ENCODE assay signal across 1 cellular context in the genomic region with DNA sequence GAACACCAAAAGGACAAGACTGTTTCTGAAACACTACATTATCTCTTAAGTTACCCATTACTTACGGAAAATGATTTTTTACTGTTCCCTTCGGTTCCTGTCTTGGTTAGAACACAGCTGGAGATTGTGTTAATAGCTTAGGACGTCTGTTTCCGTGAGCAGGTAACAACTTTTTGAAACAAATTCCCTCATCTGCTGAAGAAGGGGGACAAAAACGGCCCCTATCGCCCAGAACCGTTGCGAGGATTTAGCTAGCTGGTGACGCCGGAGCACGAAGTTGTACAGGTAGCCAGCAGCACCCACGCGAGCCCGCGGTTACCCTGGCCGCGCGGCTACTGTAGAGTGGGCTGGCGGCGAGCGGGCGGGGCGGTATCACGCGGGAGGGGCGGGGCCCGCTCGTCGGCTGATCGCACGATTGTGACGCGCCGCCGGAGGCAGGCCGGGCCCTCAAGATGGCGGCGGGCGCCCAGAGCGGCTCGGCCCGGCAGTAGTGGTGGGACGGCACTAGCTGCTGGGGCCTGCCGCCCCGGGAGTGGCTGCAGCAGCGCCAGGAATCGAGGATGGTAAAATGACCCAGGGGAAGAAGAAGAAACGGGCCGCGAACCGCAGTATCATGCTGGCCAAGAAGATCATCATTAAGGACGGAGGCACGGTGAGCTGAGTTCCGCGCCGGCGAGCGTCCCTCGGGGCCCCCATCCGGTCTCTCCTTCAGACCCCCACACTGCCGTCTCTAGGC.
TF ChIP-seq lines count a peak whose summit lies in the region.

No MANE protein-coding gene starts in this region.

TF ChIP-seq in GM12878, 131 proteins besides CTCF, POLR2A, EP300 and RAD21 (continued from another document and continues in another):
- peak; percentile 68 for TF ChIP-seq MXI1 (IDR thresholded peaks at IDR 0.05; ENCODE audit: low read depth, low read length)
- no peak for TF ChIP-seq KAT2A (conservative IDR thresholded peaks at IDR 0.05; ENCODE audit: control insufficient read depth, low read depth, low read length)
- TF ChIP-seq, protein P1, sequence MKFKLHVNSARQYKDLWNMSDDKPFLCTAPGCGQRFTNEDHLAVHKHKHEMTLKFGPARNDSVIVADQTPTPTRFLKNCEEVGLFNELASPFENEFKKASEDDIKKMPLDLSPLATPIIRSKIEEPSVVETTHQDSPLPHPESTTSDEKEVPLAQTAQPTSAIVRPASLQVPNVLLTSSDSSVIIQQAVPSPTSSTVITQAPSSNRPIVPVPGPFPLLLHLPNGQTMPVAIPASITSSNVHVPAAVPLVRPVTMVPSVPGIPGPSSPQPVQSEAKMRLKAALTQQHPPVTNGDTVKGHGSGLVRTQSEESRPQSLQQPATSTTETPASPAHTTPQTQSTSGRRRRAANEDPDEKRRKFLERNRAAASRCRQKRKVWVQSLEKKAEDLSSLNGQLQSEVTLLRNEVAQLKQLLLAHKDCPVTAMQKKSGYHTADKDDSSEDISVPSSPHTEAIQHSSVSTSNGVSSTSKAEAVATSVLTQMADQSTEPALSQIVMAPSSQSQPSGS (IDR thresholded peaks at IDR 0.05; ENCODE audit: low read length) = peak; percentile 32; the same call in 1 of the 2 replicates
- TF ChIP-seq RELA (IDR thresholded peaks at IDR 0.05; ENCODE audit: borderline replicate concordance, partially characterized antibody) = no peak
- TF ChIP-seq ZNF592 (IDR thresholded peaks at IDR 0.05) = no peak
- TF ChIP-seq MYB (IDR thresholded peaks at IDR 0.05; ENCODE audit: borderline replicate concordance, low read depth, low read length) = no peak
- TF ChIP-seq SKIL (IDR thresholded peaks at IDR 0.05; ENCODE audit: low read depth, poor library complexity, severe bottlenecking) = peak; percentile 62
- TF ChIP-seq RCOR1 (conservative IDR thresholded peaks at IDR 0.05; ENCODE audit: low read depth, low read length) = 0 out of 2 replicates have a peak, but pooled peaks have one; percentile 69
- TF ChIP-seq, protein P2, sequence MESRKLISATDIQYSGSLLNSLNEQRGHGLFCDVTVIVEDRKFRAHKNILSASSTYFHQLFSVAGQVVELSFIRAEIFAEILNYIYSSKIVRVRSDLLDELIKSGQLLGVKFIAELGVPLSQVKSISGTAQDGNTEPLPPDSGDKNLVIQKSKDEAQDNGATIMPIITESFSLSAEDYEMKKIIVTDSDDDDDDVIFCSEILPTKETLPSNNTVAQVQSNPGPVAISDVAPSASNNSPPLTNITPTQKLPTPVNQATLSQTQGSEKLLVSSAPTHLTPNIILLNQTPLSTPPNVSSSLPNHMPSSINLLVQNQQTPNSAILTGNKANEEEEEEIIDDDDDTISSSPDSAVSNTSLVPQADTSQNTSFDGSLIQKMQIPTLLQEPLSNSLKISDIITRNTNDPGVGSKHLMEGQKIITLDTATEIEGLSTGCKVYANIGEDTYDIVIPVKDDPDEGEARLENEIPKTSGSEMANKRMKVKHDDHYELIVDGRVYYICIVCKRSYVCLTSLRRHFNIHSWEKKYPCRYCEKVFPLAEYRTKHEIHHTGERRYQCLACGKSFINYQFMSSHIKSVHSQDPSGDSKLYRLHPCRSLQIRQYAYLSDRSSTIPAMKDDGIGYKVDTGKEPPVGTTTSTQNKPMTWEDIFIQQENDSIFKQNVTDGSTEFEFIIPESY (IDR thresholded peaks at IDR 0.05) = no peak
- no peak for TF ChIP-seq CHD2 (IDR thresholded peaks at IDR 0.05; ENCODE audit: borderline replicate concordance, low read depth, low read length)
- TF ChIP-seq, protein P3, sequence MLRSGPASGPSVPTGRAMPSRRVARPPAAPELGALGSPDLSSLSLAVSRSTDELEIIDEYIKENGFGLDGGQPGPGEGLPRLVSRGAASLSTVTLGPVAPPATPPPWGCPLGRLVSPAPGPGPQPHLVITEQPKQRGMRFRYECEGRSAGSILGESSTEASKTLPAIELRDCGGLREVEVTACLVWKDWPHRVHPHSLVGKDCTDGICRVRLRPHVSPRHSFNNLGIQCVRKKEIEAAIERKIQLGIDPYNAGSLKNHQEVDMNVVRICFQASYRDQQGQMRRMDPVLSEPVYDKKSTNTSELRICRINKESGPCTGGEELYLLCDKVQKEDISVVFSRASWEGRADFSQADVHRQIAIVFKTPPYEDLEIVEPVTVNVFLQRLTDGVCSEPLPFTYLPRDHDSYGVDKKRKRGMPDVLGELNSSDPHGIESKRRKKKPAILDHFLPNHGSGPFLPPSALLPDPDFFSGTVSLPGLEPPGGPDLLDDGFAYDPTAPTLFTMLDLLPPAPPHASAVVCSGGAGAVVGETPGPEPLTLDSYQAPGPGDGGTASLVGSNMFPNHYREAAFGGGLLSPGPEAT (IDR thresholded peaks at IDR 0.05; ENCODE audit: low read depth) = no peak
- TF ChIP-seq SUPT20H (IDR thresholded peaks at IDR 0.05; ENCODE audit: borderline replicate concordance, control insufficient read depth, low read depth, low read length) = no peak
- no peak for TF ChIP-seq STAT3 (IDR thresholded peaks at IDR 0.05; ENCODE audit: low read depth, low read length)
- TF ChIP-seq SMAD1 (IDR thresholded peaks at IDR 0.05; ENCODE audit: low read depth, partially characterized antibody) = no peak
- no peak for TF ChIP-seq BCL11A (IDR thresholded peaks at IDR 0.05; ENCODE audit: low read depth, low read length)
- no peak for TF ChIP-seq STAT1 (conservative IDR thresholded peaks at IDR 0.05)
- TF ChIP-seq NFIC (IDR thresholded peaks at IDR 0.05; ENCODE audit: low read depth, low read length) = peak; percentile 53; the same call in 1 of the 2 replicates
- TF ChIP-seq, protein P4, sequence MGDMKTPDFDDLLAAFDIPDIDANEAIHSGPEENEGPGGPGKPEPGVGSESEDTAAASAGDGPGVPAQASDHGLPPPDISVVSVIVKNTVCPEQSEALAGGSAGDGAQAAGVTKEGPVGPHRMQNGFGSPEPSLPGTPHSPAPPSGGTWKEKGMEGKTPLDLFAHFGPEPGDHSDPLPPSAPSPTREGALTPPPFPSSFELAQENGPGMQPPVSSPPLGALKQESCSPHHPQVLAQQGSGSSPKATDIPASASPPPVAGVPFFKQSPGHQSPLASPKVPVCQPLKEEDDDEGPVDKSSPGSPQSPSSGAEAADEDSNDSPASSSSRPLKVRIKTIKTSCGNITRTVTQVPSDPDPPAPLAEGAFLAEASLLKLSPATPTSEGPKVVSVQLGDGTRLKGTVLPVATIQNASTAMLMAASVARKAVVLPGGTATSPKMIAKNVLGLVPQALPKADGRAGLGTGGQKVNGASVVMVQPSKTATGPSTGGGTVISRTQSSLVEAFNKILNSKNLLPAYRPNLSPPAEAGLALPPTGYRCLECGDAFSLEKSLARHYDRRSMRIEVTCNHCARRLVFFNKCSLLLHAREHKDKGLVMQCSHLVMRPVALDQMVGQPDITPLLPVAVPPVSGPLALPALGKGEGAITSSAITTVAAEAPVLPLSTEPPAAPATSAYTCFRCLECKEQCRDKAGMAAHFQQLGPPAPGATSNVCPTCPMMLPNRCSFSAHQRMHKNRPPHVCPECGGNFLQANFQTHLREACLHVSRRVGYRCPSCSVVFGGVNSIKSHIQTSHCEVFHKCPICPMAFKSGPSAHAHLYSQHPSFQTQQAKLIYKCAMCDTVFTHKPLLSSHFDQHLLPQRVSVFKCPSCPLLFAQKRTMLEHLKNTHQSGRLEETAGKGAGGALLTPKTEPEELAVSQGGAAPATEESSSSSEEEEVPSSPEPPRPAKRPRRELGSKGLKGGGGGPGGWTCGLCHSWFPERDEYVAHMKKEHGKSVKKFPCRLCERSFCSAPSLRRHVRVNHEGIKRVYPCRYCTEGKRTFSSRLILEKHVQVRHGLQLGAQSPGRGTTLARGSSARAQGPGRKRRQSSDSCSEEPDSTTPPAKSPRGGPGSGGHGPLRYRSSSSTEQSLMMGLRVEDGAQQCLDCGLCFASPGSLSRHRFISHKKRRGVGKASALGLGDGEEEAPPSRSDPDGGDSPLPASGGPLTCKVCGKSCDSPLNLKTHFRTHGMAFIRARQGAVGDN (IDR thresholded peaks at IDR 0.05) = peak; percentile 63
- TF ChIP-seq ZNF207 (IDR thresholded peaks at IDR 0.05; ENCODE audit: borderline replicate concordance) = no peak
- 0 out of 4 replicates have a peak, but pooled peaks of 1 of the 2 experiments have one; percentile 16 for TF ChIP-seq SRF (IDR thresholded peaks at IDR 0.05; ENCODE audit: low read depth in 2 of 2, low read length in 2 of 2)
- peak; percentile 43; the same call in 1 of the 2 replicates for TF ChIP-seq ELK1 (IDR thresholded peaks at IDR 0.05; ENCODE audit: low read depth, low read length)
- no peak for TF ChIP-seq JUNB (IDR thresholded peaks at IDR 0.05)
- TF ChIP-seq, protein P5, sequence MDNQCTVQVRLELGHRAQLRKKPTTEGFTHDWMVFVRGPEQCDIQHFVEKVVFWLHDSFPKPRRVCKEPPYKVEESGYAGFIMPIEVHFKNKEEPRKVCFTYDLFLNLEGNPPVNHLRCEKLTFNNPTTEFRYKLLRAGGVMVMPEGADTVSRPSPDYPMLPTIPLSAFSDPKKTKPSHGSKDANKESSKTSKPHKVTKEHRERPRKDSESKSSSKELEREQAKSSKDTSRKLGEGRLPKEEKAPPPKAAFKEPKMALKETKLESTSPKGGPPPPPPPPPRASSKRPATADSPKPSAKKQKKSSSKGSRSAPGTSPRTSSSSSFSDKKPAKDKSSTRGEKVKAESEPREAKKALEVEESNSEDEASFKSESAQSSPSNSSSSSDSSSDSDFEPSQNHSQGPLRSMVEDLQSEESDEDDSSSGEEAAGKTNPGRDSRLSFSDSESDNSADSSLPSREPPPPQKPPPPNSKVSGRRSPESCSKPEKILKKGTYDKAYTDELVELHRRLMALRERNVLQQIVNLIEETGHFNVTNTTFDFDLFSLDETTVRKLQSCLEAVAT (IDR thresholded peaks at IDR 0.05) = peak; percentile 63
- no peak; the same call in 1 of the 2 replicates for TF ChIP-seq RAD51 (IDR thresholded peaks at IDR 0.05)
- TF ChIP-seq NFXL1 (IDR thresholded peaks at IDR 0.05; ENCODE audit: borderline replicate concordance) = no peak
- no peak for TF ChIP-seq TCF7 (IDR thresholded peaks at IDR 0.05; ENCODE audit: borderline replicate concordance)
- peak in 1 of 2 experiments; percentile 83; a peak in 1 of 3 replicates for TF ChIP-seq EGR1 (IDR thresholded peaks at IDR 0.05; ENCODE audit: borderline replicate concordance in 1 of 2, low read depth in 2 of 2, low read length in 2 of 2)
- TF ChIP-seq MTA2 (IDR thresholded peaks at IDR 0.05; ENCODE audit: low read depth) = peak; percentile 52; the same call in 1 of the 2 replicates
- TF ChIP-seq, protein P6, sequence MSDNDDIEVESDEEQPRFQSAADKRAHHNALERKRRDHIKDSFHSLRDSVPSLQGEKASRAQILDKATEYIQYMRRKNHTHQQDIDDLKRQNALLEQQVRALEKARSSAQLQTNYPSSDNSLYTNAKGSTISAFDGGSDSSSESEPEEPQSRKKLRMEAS (IDR thresholded peaks at IDR 0.05; ENCODE audit: low read depth, low read length) = peak; percentile 66
- TF ChIP-seq EZH2 (IDR thresholded peaks at IDR 0.05; ENCODE audit: borderline replicate concordance, control insufficient read depth, low read depth, low read length) = no peak
- peak; percentile 87 for TF ChIP-seq SMAD5 (IDR thresholded peaks at IDR 0.05; ENCODE audit: low read depth)
- TF ChIP-seq BACH1 (IDR thresholded peaks at IDR 0.05; ENCODE audit: borderline replicate concordance) = peak; percentile 99
- TF ChIP-seq MEF2A (IDR thresholded peaks at IDR 0.05; ENCODE audit: insufficient read depth, low read depth, low read length) = 0 out of 2 replicates have a peak, but pooled peaks have one; percentile 23
- no peak for TF ChIP-seq GABPA (IDR thresholded peaks at IDR 0.05; ENCODE audit: low read depth)
- peak; percentile 74 for TF ChIP-seq GATAD2B (conservative IDR thresholded peaks at IDR 0.05; ENCODE audit: low read depth)
- no peak for TF ChIP-seq CBX3 (IDR thresholded peaks at IDR 0.05; ENCODE audit: borderline replicate concordance, low read depth)
- TF ChIP-seq FOXM1 (IDR thresholded peaks at IDR 0.05; ENCODE audit: low read depth, low read length) = 0 out of 2 replicates have a peak, but pooled peaks have one; percentile 23
